ENCODE assay signal across 6 cellular contexts in the genomic region with DNA sequence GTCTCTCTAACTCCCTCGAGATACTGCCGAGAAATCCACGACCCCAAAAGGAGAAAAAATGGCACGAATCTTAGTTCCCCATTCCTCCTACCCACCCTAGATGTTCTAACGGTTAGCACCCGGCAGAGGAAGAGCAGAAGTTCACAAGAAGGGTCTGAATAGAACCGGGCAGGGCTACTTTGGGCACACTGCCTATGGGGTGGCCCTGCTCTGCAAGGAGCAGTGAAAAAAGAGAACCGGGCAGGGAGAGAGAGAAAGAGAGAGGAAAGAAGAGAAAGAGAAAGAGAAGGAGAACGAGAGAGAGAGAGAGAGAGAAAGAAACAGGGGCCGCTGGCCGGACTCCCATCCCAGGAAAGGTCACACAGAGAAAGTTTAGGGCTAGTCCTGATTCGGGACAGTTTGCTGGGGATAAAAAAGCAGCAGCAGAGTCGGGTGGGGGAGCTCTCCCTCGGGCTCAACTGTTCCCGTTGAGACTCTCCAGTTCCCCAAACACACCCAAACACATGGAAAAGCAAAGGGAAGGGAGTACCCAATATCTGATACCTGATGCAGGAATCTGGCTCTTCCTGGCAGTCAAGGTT. TPM values are rescaled to one million over a fixed set of nuclear protein-coding genes. Genes with fewer than 3 reads are reported as not detected.
DNase-seq lines count a peak whose midpoint lies in the region; ATAC-seq and TF ChIP-seq lines count a peak whose summit lies in the region.

No MANE protein-coding gene starts in this region.

- no peaks in the 10 kb centered on the region for H3K27me3 ChIP-seq in AG04450 (ENCODE audit: control insufficient read depth, insufficient read depth, low read length)
- no peaks in the 10 kb centered on the region for H3K27me3 ChIP-seq in Loucy (ENCODE audit: insufficient read depth, low read length, poor library complexity, severe bottlenecking)
- H3K27me3 ChIP-seq in spleen (replicated peaks in 1 of 7), result no peaks in the 10 kb centered on the region

- H3K79me2 ChIP-seq in Loucy (ENCODE audit: insufficient read depth, low read length), result peaks cover 54% of the 10 kb centered on the region

- peak overlapping the region; percentile 80; the same call in 1 of the 2 replicates for H2AFZ ChIP-seq in Loucy (ENCODE audit: low read length)

- TF ChIP-seq CTCF in AG04450 (IDR thresholded peaks at IDR 0.05; ENCODE audit: low read depth, low read length), result no peak
- no peak for TF ChIP-seq CTCF in Loucy (conservative IDR thresholded peaks at IDR 0.05; ENCODE audit: low read length)
- no peak for TF ChIP-seq CTCF in spleen (IDR thresholded peaks at IDR 0.05 in 8 of 11, conservative IDR thresholded peaks at IDR 0.05 in 3 of 11)

- peak overlapping the region; percentile 77 for H3K9ac ChIP-seq in Loucy (ENCODE audit: low read depth, low read length, poor library complexity, severe bottlenecking)

- POLR2A ChIA-PET in AG04450 (lab: Yijun Ruan, JAX), result interaction anchor here (1.5 kb wide), 1 partner anchor 16 kb away, joined by 7 read pairs; a partner anchor contains a TSS

- H3K4me1 ChIP-seq in Loucy (ENCODE audit: insufficient read depth, low read length, poor library complexity, severe bottlenecking), result peaks cover 6% of the 10 kb centered on the region
- H3K4me1 ChIP-seq in spleen, result peaks cover 14 to 49% (median 34%) of the 10 kb centered on the region in 6 donors

- intact Hi-C loops in spleen (cut with DNase I; ENCODE audit: low total_unique reads), result no loop called here

- WGBS in spleen, 5 donors, result 0 to 32% (median 1%) methylated on average over 12 to 15 of the region's 15 CpGs

- ATAC-seq in GM21786 (IDR thresholded peaks at IDR 0.05; ENCODE audit: unreplicated experiment), result no peak

- H3F3A ChIP-seq in Loucy (ENCODE audit: low read depth), result no peaks in the 10 kb centered on the region

- CTCF ChIA-PET in AG04450 (lab: Charles Lee), result no interaction called here

- H3K9me3 ChIP-seq in AG04450 (ENCODE audit: control insufficient read depth, insufficient read depth, low read length), result no peaks in the 10 kb centered on the region
- H3K9me3 ChIP-seq in Loucy (ENCODE audit: insufficient read depth, low read depth, low read length), result no peaks in the 10 kb centered on the region
- no peaks in the 10 kb centered on the region for H3K9me3 ChIP-seq in spleen

- DNase-seq in AG04450 (ENCODE audit: low read depth, low spot score), result no peak
- DNase-seq in erythroblast (lab: John Stamatoyannopoulos, UW), result peak; percentile 38 to 66
- no peak for DNase-seq in spleen
- no peak for DNase-seq in activated CD8-positive, alpha-beta memory T cell treated with anti-CD3 and anti-CD28 coated beads for 24 hours

- H3K4me2 ChIP-seq in Loucy (ENCODE audit: low read depth, low read length, poor library complexity, severe bottlenecking), result peak overlapping the region; percentile 83

- H4K20me1 ChIP-seq in Loucy (ENCODE audit: insufficient read depth, low read length, poor library complexity, severe bottlenecking), result peaks cover 16% of the 10 kb centered on the region

- H3K9me2 ChIP-seq in Loucy (replicated peaks; ENCODE audit: low read depth, low read length), result no peaks in the 10 kb centered on the region

- TF ChIP-seq POLR2A in erythroblast (IDR thresholded peaks at IDR 0.05; ENCODE audit: low read length) (no peak), spleen (IDR thresholded peaks at IDR 0.05) (no peak)

- H3K36me3 ChIP-seq in Loucy (ENCODE audit: insufficient read depth, low read length), result peaks cover 5% of the 10 kb centered on the region; the same call in 1 of the 2 replicates
- peaks cover 0 to 24% (median 3%) of the 10 kb centered on the region in 6 donors for H3K36me3 ChIP-seq in spleen

- H3K4me3 ChIP-seq in AG04450 (ENCODE audit: low read depth, low read length), result peak overlapping the region; percentile 85
- H3K4me3 ChIP-seq in Loucy (ENCODE audit: low read length, poor library complexity, severe bottlenecking), result peak overlapping the region; percentile 95
- peak overlapping the region; percentile 31 to 73 (median 52) for H3K4me3 ChIP-seq in spleen

- H3K27ac ChIP-seq in AG04450 (ENCODE audit: low read depth, low read length) (peak overlapping the region; percentile 86), spleen (peak overlapping the region; percentile 51 to 97 (median 93))

RNA-seq across cellular contexts. Expression of a gene that starts 0.5 kb away (rescaled TPM):
- 30.0 and 33.8 TPM in 2 replicates for polyA plus RNA-seq in AG04450 (2011; rRNA removed)
- polyA minus RNA-seq in AG04450 (2011; rRNA and poly(A)+ RNA removed), result 11.4 and 11.7 TPM in 2 replicates
- total RNA-seq in spleen, result 10 to 100 TPM; 22.9 to 33.8 (median 31.0) TPM
- 10 to 100 TPM; 23.9 to 38.5 (median 36.6) TPM for polyA plus RNA-seq in spleen

RNA-seq across cellular contexts. Expression of a gene that starts 0.8 kb away (rescaled TPM):
- polyA plus RNA-seq in AG04450 (2011; rRNA removed), result 58.6 and 64.8 TPM in 2 replicates
- polyA minus RNA-seq in AG04450 (2011; rRNA and poly(A)+ RNA removed), result 26.7 and 36.0 TPM in 2 replicates
- total RNA-seq in spleen, result 10 to 100 TPM; 42.9 to 74.1 (median 67.0) TPM
- 10 to 100 TPM; 34.1 to 55.3 (median 45.3) TPM for polyA plus RNA-seq in spleen

RNA-seq across cellular contexts. Expression of a gene that starts 16.4 kb away (rescaled TPM):
- 2,019 and 2,123 TPM in 2 replicates for polyA plus RNA-seq in AG04450 (2011; rRNA removed)
- polyA minus RNA-seq in AG04450 (2011; rRNA and poly(A)+ RNA removed), result 67.7 and 86.6 TPM in 2 replicates
- 1,000 to 10,000 TPM in 3 of 7 donors, 100 to 1,000 TPM in 4; 151 to 3,237 (median 224) TPM for total RNA-seq in spleen
- 1,000 to 10,000 TPM; 4,155 to 7,329 (median 5,596) TPM for polyA plus RNA-seq in spleen

RNA-seq across cellular contexts. Expression of a gene that starts 21.3 kb away (rescaled TPM):
- not detected in 2 replicates for polyA plus RNA-seq in AG04450 (2011; rRNA removed)
- not detected in 2 replicates for polyA minus RNA-seq in AG04450 (2011; rRNA and poly(A)+ RNA removed)
- total RNA-seq in spleen, result 100 to 1,000 TPM in 1 of 7 donors, 10 to 100 TPM in 6; 70.7 to 103 (median 81.5) TPM
- 100 to 1,000 TPM in 2 of 3 donors, 10 to 100 TPM in 1; 76.5 to 139 (median 103) TPM for polyA plus RNA-seq in spleen

RNA-seq across cellular contexts. Expression of a gene that starts 58.7 kb away (rescaled TPM):
- polyA plus RNA-seq in AG04450 (2011; rRNA removed) (6.3 and 8.1 TPM in 2 replicates), spleen (10 to 100 TPM in 1 of 3 donors, 1 to 10 TPM in 2; 8.9 to 13.3 (median 9.5) TPM)
- 4.3 and 5.5 TPM in 2 replicates for polyA minus RNA-seq in AG04450 (2011; rRNA and poly(A)+ RNA removed)
- 10 to 100 TPM in 3 of 7 donors, 1 to 10 TPM in 4; 3.7 to 12.3 (median 9.8) TPM for total RNA-seq in spleen

Comparison
In these comparisons a context has a peak if more than half of its experiments do, and no peak if none do; other contexts are left out.
1. DNase-seq: peak in erythroblast (2 of 2); none in AG04450 (single experiment), spleen (single experiment) and activated CD8-positive, alpha-beta memory T cell treated with anti-CD3 and anti-CD28 coated beads for 24 hours (single experiment).
2. Peak in every context shown above with its lines, with median percentiles within 50 percentile points of each other: H3K4me3 ChIP-seq.